ENCODE assay signal across 9 cellular contexts in the genomic region with DNA sequence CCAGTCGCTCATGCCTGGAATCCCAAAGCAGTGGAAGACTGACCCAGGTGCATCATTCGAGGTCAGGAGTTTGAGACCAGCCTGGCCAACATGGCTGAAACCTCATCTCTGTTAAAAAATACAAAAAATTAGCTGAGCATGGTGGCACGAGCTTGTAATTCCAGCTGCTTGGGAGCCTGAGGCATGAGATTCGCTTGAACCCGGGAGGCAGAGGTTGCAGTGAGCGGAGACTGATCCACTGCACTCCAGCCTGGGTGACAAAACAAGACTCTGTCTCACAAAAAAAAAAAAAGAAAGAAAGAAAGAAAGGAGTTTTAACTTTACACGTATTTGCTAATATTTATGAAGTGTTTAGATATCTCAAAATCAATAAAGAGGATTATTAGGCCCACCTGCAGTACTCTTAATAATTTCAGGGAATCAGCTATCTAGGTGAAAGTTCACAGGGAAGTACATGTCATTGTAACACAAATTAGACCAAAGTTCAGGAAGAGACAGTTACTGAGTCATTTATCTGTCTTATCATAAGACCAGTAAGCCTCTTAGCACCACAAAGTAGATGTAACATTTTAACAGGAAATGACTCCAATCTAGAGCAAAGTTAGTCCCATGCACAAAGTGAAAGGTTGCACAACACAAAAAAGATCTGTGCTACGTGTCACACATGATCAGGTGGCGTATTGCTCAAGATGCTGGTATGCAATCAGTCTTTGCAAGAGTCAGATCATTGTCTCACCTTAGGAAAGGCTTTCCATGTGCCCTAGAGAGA. TPM values are rescaled to one million over a fixed set of nuclear protein-coding genes. Genes with fewer than 3 reads are reported as not detected.
DNase-seq lines count a peak whose midpoint lies in the region; ATAC-seq, FAIRE-seq and TF ChIP-seq lines count a peak whose summit lies in the region.
"Had no signal": no experiment of that assay in that cellular context is flagged by ENCODE, and none has a peak within 500 bp of the region (broad histone marks: within the 10 kb centered on the region; RNA-seq: fewer than 3 reads in every experiment).

No MANE protein-coding gene starts in this region.

- WGBS in GM12878 (ENCODE audit: insufficient coverage, insufficient replicate concordance, low lambda C conversion rate, missing lambda C conversion rate) = 55% methylated on average over 9 of the region's 9 CpGs
- 9% methylated on average over 8 of the region's 9 CpGs for WGBS in right lobe of liver (ENCODE audit: insufficient coverage, low coverage, low lambda C conversion rate, missing lambda C conversion rate)

- peak; percentile 95 for FAIRE-seq in GM12878 (lab: Jason Lieb, UNC)

- peak overlapping the region; percentile 94 for H2AFZ ChIP-seq in GM12878 (ENCODE audit: control insufficient read depth, low read depth, low read length)

- peak overlapping the region; percentile 44; the same call in 1 of the 2 replicates for H3K4me2 ChIP-seq in GM12878 (ENCODE audit: control insufficient read depth, insufficient read depth)

- H4K20me1 ChIP-seq in GM12878 (ENCODE audit: control insufficient read depth, insufficient read depth) = no peaks in the 10 kb centered on the region

- TF ChIP-seq POLR2A in GM12878 (IDR thresholded peaks at IDR 0.05; ENCODE audit: low read depth, low read length) (0 out of 2 replicates have a peak, but pooled peaks have one; percentile 30), right lobe of liver (IDR thresholded peaks at IDR 0.05) (peak; percentile 61)

- peaks cover 5% of the 10 kb centered on the region; the same call in 1 of the 2 replicates for H3K4me1 ChIP-seq in GM12878 (ENCODE audit: control insufficient read depth, insufficient read depth, low read length)
- peaks cover 0 to 35% (median 10%) of the 10 kb centered on the region in 4 donors for H3K4me1 ChIP-seq in right lobe of liver
- peaks cover 0 to 3% of the 10 kb centered on the region in 2 donors for H3K4me1 ChIP-seq in thoracic aorta (ENCODE audit: control insufficient read depth in 1 of 2, low read depth in 2 of 2)

- TF ChIP-seq CTCF in GM12878 (IDR thresholded peaks at IDR 0.05 in 2 of 3, conservative IDR thresholded peaks at IDR 0.05 in 1 of 3; ENCODE audit: control insufficient read depth in 2 of 3, extremely low read depth in 1 of 3, insufficient read depth in 1 of 3, low read depth in 3 of 3, low read length in 3 of 3) (no peak), right lobe of liver (IDR thresholded peaks at IDR 0.05) (no peak), thoracic aorta (IDR thresholded peaks at IDR 0.05) (no peak)

- no peaks in the 10 kb centered on the region for H3K79me2 ChIP-seq in GM12878 (ENCODE audit: control insufficient read depth, insufficient read depth, low read length)

- TF ChIP-seq EP300 in GM12878 (IDR thresholded peaks at IDR 0.05; ENCODE audit: borderline replicate concordance in 1 of 2, control insufficient read depth in 1 of 2, low read depth in 2 of 2, low read length in 2 of 2) = peak in 1 of 2 experiments; percentile 75; a peak in 2 of 4 replicates

- H3K4me3 ChIP-seq in GM12878 (no peak overlapping the region), right lobe of liver (no peak overlapping the region), thoracic aorta (no peak overlapping the region)

- RAD21 ChIA-PET in GM12878 (lab: Charles Lee; ENCODE audit: unreplicated experiment) = interaction anchor here (0.8 to 4.6 kb wide), 6 partner anchors 10 to 76 kb away, joined by 3 to 23 read pairs (median 4); no protein-coding TSS in a partner anchor

- CTCF ChIA-PET in GM12878 (lab: Yijun Ruan, JAX) = interaction anchor here (0.7 to 4.4 kb wide), 7 partner anchors 13 to 296 kb away, joined by 3 to 33 read pairs (median 8); a partner anchor contains a TSS

- H3K9me3 ChIP-seq in GM12878 (replicated peaks; ENCODE audit: control insufficient read depth, insufficient read depth, low read length) = no peaks in the 10 kb centered on the region; the same call in 2 of the 3 replicates
- no peaks in the 10 kb centered on the region for H3K9me3 ChIP-seq in right lobe of liver
- H3K9me3 ChIP-seq in thoracic aorta = no peaks in the 10 kb centered on the region

- SMC1A ChIA-PET in GM12878 (lab: Charles Lee; ENCODE audit: uncharacterized antibody, unreplicated experiment) = interaction anchor here (0.7 to 4.7 kb wide), 10 partner anchors 12 to 113 kb away, joined by 3 to 18 read pairs (median 5); a partner anchor contains a TSS

- no peak for TF ChIP-seq RAD21 in GM12878 (IDR thresholded peaks at IDR 0.05; ENCODE audit: insufficient read depth, low read depth, low read length)

- DNase-seq in Right ventricle myocardium inferior (ENCODE audit: missing footprints) (no peak), cardiac septum (ENCODE audit: low spot score) (no peak), SIG-M5 treated with dmso at 0.1 percent for 504 hours (lab: John Stamatoyannopoulos, UW; ENCODE audit: unreplicated experiment) (peak; percentile 96), GM12878 (ENCODE audit: low read depth, low spot score) (peak; percentile 74), right lobe of liver (peak in 2 of 3 donors; percentile 47 to 88), thoracic aorta (ENCODE audit: low spot score) (peak; percentile 13), G401 (ENCODE audit: low spot score) (no peak)
- DNase-seq: naive B cell had no signal

- ATAC-seq in Right ventricle myocardium inferior (peak; percentile 76), HG03135 (IDR thresholded peaks at IDR 0.05; ENCODE audit: unreplicated experiment) (peak; percentile 93), GM12878 (peak; percentile 96), right lobe of liver (peak; percentile 86 to 94 (median 90)), thoracic aorta (ENCODE audit: insufficient number of reproducible peaks, low FRiP score, low read depth) (no peak)

- intact Hi-C loops in Right ventricle myocardium inferior (cut with DNase I) = no loop called here
- intact Hi-C loops in cardiac septum (cut with DNase I) = no loop called here
- intact Hi-C loops in GM12878 (cut with micrococcal nuclease; ENCODE audit: unreplicated experiment) = no loop called here
- intact Hi-C loops in right lobe of liver (cut with DNase I) = no loop called here

- H3K27me3 ChIP-seq in GM12878 (replicated peaks in 1 of 2; ENCODE audit: control insufficient read depth in 2 of 2, insufficient read depth in 2 of 2, low read length in 1 of 2) = no peaks in the 10 kb centered on the region
- no peaks in the 10 kb centered on the region for H3K27me3 ChIP-seq in right lobe of liver
- H3K27me3 ChIP-seq in thoracic aorta (replicated peaks; ENCODE audit: insufficient read depth) = no peaks in the 10 kb centered on the region

- in situ Hi-C loops in GM12878 (cut with MboI) = loop anchor here (25.0 kb wide), 1 partner anchor 899 kb away; no protein-coding TSS in a partner anchor
- in situ Hi-C loops in G401 (cut with HindIII; ENCODE audit: low sequenced_read_pairs) = no loop called here

- BruUV-seq in GM12878 (replicated peaks; lab: Mats Ljungman, UMichigan) = no TSS peak

- no peak overlapping the region for H3K9ac ChIP-seq in GM12878 (ENCODE audit: control insufficient read depth, insufficient read depth, low read length)

- POLR2A ChIA-PET in GM12878 (lab: Charles Lee) = interaction anchor here (0.7 to 3.5 kb wide), 10 partner anchors 8 to 295 kb away, joined by 3 to 23 read pairs (median 4); no protein-coding TSS in a partner anchor

- no peaks in the 10 kb centered on the region for H3K36me3 ChIP-seq in GM12878 (ENCODE audit: control insufficient read depth in 2 of 2, insufficient read depth in 2 of 2, low read length in 1 of 2)
- H3K36me3 ChIP-seq in right lobe of liver = no peaks in the 10 kb centered on the region
- H3K36me3 ChIP-seq in thoracic aorta = no peaks in the 10 kb centered on the region

- peak overlapping the region; percentile 35 for H3K27ac ChIP-seq in GM12878 (ENCODE audit: control insufficient read depth, insufficient read depth)
- H3K27ac ChIP-seq in right lobe of liver = peak overlapping the region; percentile 80 to 95 (median 88)
- H3K27ac ChIP-seq in thoracic aorta = peak overlapping the region in 1 of 2 donors; percentile 15

RNA-seq across cellular contexts. Expression of a gene that starts 34.1 kb away (rescaled TPM):
- total RNA-seq in Right ventricle myocardium inferior (82.8 TPM), cardiac septum (34.9 TPM), GM12878 (2014; rRNA removed) (37.8 and 39.1 TPM in 2 replicates), GM12878 (2014; rRNA removed; fragmentation: Illumina TruSeq; extraction: Trizol) (39.3 and 40.0 TPM in 2 replicates), GM12878 (2021) (33.4 and 34.8 TPM in 2 replicates), right lobe of liver (1,000 to 10,000 TPM in 2 of 6 experiments, 100 to 1,000 TPM in 4; 151 to 2,070 (median 532) TPM), thoracic aorta (100 to 1,000 TPM in 1 of 2 donors, 10 to 100 TPM in 1; 28.3 to 182 TPM)
- total RNA-seq in GM12878 (2013; cell fraction: nucleolus; rRNA removed) = 110 and 112 TPM in 2 replicates
- 46.4 TPM for polyA plus RNA-seq in GM12878 (2011; ENCODE audit: low read depth)
- polyA plus RNA-seq in GM12878 (2011; rRNA removed) (103 and 112 TPM in 2 replicates), GM12878 (2014; fragmentation: Illumina TruSeq; extraction: Trizol) (43.4 and 52.9 TPM in 2 replicates), GM12878 (2014; fragmentation: Nextera tagmentation; extraction: Ambion mirVana) (10 to 100 TPM; 48.4 to 52.7 TPM), GM12878 (2014; rRNA removed) (31.2 and 34.8 TPM in 2 replicates), GM12878 (2016; fragmentation: Nextera tagmentation; extraction: Ambion mirVana) (10 to 100 TPM; 45.5 to 46.8 TPM)
- polyA plus RNA-seq in GM12878 (2011; cell fraction: cytosol; rRNA removed) = 125 and 147 TPM in 2 replicates
- 53.3 and 64.9 TPM in 2 replicates for polyA plus RNA-seq in GM12878 (2011; cell fraction: nucleus; rRNA removed)
- polyA plus RNA-seq in GM12878 (2012) = 49.1 and 54.8 TPM in 2 replicates
- 212 and 253 TPM in 2 replicates for polyA minus RNA-seq in GM12878 (2011; rRNA and poly(A)+ RNA removed)
- polyA minus RNA-seq in GM12878 (2011; cell fraction: cytosol; rRNA and poly(A)+ RNA removed) = 35.3 and 35.7 TPM in 2 replicates
- 42.0 and 47.9 TPM in 2 replicates for polyA minus RNA-seq in GM12878 (2011; cell fraction: nucleus; rRNA and poly(A)+ RNA removed)
- total RNA-seq in G401 (2014; rRNA removed; shearing (Covaris generic)) = 54.6 and 59.1 TPM in 2 replicates

RNA-seq across cellular contexts. Expression of a gene that starts 58.7 kb away (rescaled TPM):
- total RNA-seq in Right ventricle myocardium inferior (6.0 TPM), cardiac septum (6.4 TPM), GM12878 (2014; rRNA removed) (17.1 and 22.3 TPM in 2 replicates), GM12878 (2014; rRNA removed; fragmentation: Illumina TruSeq; extraction: Trizol) (26.4 and 26.8 TPM in 2 replicates), GM12878 (2021) (17.4 and 18.0 TPM in 2 replicates), right lobe of liver (1 to 10 TPM; 2.9 to 8.1 (median 4.3) TPM), thoracic aorta (1 to 10 TPM; 5.4 to 7.0 TPM)
- 33.5 and 34.2 TPM in 2 replicates for total RNA-seq in GM12878 (2013; cell fraction: nucleolus; rRNA removed)
- polyA plus RNA-seq in GM12878 (2011; ENCODE audit: low read depth) = 3.9 TPM
- polyA plus RNA-seq in GM12878 (2011; rRNA removed) (17.5 and 29.3 TPM in 2 replicates), GM12878 (2014; fragmentation: Illumina TruSeq; extraction: Trizol) (19.5 and 26.5 TPM in 2 replicates), GM12878 (2014; fragmentation: Nextera tagmentation; extraction: Ambion mirVana) (1 to 10 TPM; 7.1 to 8.4 TPM), GM12878 (2014; rRNA removed) (10.2 and 11.9 TPM in 2 replicates), GM12878 (2016; fragmentation: Nextera tagmentation; extraction: Ambion mirVana) (10 to 100 TPM; 13.0 to 14.9 TPM)
- 6.3 and 6.9 TPM in 2 replicates for polyA plus RNA-seq in GM12878 (2011; cell fraction: cytosol; rRNA removed)
- polyA plus RNA-seq in GM12878 (2011; cell fraction: nucleus; rRNA removed) = 11.7 and 12.4 TPM in 2 replicates
- 6.0 and 9.0 TPM in 2 replicates for polyA plus RNA-seq in GM12878 (2012)
- polyA minus RNA-seq in GM12878 (2011; rRNA and poly(A)+ RNA removed) = 14.2 and 18.7 TPM in 2 replicates
- polyA minus RNA-seq in GM12878 (2011; cell fraction: cytosol; rRNA and poly(A)+ RNA removed) = 6.1 and 7.7 TPM in 2 replicates
- polyA minus RNA-seq in GM12878 (2011; cell fraction: nucleus; rRNA and poly(A)+ RNA removed) = 9.3 and 14.4 TPM in 2 replicates
- total RNA-seq in G401 (2014; rRNA removed; shearing (Covaris generic)) = 7.1 and 13.9 TPM in 2 replicates

Comparison
In these comparisons a context has a peak if more than half of its experiments do, and no peak if none do; other contexts are left out.
1. DNase-seq: peak in SIG-M5 treated with dmso at 0.1 percent for 504 hours (single experiment), GM12878 (single experiment), right lobe of liver (2 of 3) and thoracic aorta (single experiment); none in Right ventricle myocardium inferior (single experiment), cardiac septum (single experiment) and G401 (single experiment).